Comparison of ENCODE assay signal across 1 cellular context in genomic region chr17:79022507-79022991, GRCh38.
A peak's percentile ranks its signal among the peaks of the same experiment; 100 is the strongest.
TF ChIP-seq lines count a peak whose summit lies in the region.

No MANE protein-coding gene starts in this region.

TF ChIP-seq in HepG2, 621 proteins besides CTCF, POLR2A, EP300 and RAD21:
- TF ChIP-seq ZNF280D (CRISPR knock-in tag; IDR thresholded peaks at IDR 0.05) (no peak), ZNF354B (CRISPR knock-in tag; IDR thresholded peaks at IDR 0.05) (no peak), HNRNPLL (IDR thresholded peaks at IDR 0.05; ENCODE audit: low read depth, low read length, poor library complexity, severe bottlenecking) (no peak), SP5 (CRISPR knock-in tag; IDR thresholded peaks at IDR 0.05; ENCODE audit: borderline replicate concordance, low read depth) (no peak), AGO2 (optimal IDR thresholded peaks at IDR 0.05; ENCODE audit: low read depth, low read length) (peak; percentile 49), ZBTB20 (CRISPR knock-in tag; IDR thresholded peaks at IDR 0.05; ENCODE audit: borderline replicate concordance, low read depth) (no peak), EED (CRISPR knock-in tag; IDR thresholded peaks at IDR 0.05) (no peak), ZNF7 (CRISPR knock-in tag; IDR thresholded peaks at IDR 0.05) (no peak), TBX2 (CRISPR knock-in tag; IDR thresholded peaks at IDR 0.05; ENCODE audit: borderline replicate concordance) (no peak), ZFP62 (CRISPR knock-in tag; IDR thresholded peaks at IDR 0.05) (no peak), POLR2G (IDR thresholded peaks at IDR 0.05; ENCODE audit: low read depth, low read length) (0 out of 2 replicates have a peak, but pooled peaks have one; percentile 18), ZNF616 (CRISPR knock-in tag; IDR thresholded peaks at IDR 0.05; ENCODE audit: low read depth) (no peak), ARNT (IDR thresholded peaks at IDR 0.05) (no peak), ZBTB7B (CRISPR knock-in tag; IDR thresholded peaks at IDR 0.05) (no peak), ZNF687 (CRISPR knock-in tag; IDR thresholded peaks at IDR 0.05) (peak; percentile 37), ZKSCAN1 (IDR thresholded peaks at IDR 0.05; ENCODE audit: low read length) (no peak), ZNF235 (CRISPR knock-in tag; IDR thresholded peaks at IDR 0.05; ENCODE audit: borderline replicate concordance) (no peak)
- TF ChIP-seq, protein P1, sequence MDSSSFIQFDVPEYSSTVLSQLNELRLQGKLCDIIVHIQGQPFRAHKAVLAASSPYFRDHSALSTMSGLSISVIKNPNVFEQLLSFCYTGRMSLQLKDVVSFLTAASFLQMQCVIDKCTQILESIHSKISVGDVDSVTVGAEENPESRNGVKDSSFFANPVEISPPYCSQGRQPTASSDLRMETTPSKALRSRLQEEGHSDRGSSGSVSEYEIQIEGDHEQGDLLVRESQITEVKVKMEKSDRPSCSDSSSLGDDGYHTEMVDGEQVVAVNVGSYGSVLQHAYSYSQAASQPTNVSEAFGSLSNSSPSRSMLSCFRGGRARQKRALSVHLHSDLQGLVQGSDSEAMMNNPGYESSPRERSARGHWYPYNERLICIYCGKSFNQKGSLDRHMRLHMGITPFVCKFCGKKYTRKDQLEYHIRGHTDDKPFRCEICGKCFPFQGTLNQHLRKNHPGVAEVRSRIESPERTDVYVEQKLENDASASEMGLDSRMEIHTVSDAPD (CRISPR knock-in tag; IDR thresholded peaks at IDR 0.05) = no peak
- TF ChIP-seq, protein P2, sequence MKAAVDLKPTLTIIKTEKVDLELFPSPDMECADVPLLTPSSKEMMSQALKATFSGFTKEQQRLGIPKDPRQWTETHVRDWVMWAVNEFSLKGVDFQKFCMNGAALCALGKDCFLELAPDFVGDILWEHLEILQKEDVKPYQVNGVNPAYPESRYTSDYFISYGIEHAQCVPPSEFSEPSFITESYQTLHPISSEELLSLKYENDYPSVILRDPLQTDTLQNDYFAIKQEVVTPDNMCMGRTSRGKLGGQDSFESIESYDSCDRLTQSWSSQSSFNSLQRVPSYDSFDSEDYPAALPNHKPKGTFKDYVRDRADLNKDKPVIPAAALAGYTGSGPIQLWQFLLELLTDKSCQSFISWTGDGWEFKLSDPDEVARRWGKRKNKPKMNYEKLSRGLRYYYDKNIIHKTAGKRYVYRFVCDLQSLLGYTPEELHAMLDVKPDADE (CRISPR knock-in tag; IDR thresholded peaks at IDR 0.05) = no peak
- TF ChIP-seq, protein P3, sequence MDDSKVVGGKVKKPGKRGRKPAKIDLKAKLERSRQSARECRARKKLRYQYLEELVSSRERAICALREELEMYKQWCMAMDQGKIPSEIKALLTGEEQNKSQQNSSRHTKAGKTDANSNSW (CRISPR knock-in tag; IDR thresholded peaks at IDR 0.05; ENCODE audit: borderline replicate concordance) = no peak
- TF ChIP-seq, protein P4, sequence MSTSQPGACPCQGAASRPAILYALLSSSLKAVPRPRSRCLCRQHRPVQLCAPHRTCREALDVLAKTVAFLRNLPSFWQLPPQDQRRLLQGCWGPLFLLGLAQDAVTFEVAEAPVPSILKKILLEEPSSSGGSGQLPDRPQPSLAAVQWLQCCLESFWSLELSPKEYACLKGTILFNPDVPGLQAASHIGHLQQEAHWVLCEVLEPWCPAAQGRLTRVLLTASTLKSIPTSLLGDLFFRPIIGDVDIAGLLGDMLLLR (CRISPR knock-in tag; IDR thresholded peaks at IDR 0.05) = no peak
- TF ChIP-seq, protein P5, sequence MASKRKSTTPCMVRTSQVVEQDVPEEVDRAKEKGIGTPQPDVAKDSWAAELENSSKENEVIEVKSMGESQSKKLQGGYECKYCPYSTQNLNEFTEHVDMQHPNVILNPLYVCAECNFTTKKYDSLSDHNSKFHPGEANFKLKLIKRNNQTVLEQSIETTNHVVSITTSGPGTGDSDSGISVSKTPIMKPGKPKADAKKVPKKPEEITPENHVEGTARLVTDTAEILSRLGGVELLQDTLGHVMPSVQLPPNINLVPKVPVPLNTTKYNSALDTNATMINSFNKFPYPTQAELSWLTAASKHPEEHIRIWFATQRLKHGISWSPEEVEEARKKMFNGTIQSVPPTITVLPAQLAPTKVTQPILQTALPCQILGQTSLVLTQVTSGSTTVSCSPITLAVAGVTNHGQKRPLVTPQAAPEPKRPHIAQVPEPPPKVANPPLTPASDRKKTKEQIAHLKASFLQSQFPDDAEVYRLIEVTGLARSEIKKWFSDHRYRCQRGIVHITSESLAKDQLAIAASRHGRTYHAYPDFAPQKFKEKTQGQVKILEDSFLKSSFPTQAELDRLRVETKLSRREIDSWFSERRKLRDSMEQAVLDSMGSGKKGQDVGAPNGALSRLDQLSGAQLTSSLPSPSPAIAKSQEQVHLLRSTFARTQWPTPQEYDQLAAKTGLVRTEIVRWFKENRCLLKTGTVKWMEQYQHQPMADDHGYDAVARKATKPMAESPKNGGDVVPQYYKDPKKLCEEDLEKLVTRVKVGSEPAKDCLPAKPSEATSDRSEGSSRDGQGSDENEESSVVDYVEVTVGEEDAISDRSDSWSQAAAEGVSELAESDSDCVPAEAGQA (IDR thresholded peaks at IDR 0.05; ENCODE audit: low read depth) = no peak
- TF ChIP-seq, protein P5 (CRISPR knock-in tag; IDR thresholded peaks at IDR 0.05; ENCODE audit: borderline replicate concordance) = no peak
- TF ChIP-seq, protein P6, sequence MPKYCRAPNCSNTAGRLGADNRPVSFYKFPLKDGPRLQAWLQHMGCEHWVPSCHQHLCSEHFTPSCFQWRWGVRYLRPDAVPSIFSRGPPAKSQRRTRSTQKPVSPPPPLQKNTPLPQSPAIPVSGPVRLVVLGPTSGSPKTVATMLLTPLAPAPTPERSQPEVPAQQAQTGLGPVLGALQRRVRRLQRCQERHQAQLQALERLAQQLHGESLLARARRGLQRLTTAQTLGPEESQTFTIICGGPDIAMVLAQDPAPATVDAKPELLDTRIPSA (CRISPR knock-in tag; IDR thresholded peaks at IDR 0.05; ENCODE audit: borderline replicate concordance) = no peak
